In the genomic region with DNA sequence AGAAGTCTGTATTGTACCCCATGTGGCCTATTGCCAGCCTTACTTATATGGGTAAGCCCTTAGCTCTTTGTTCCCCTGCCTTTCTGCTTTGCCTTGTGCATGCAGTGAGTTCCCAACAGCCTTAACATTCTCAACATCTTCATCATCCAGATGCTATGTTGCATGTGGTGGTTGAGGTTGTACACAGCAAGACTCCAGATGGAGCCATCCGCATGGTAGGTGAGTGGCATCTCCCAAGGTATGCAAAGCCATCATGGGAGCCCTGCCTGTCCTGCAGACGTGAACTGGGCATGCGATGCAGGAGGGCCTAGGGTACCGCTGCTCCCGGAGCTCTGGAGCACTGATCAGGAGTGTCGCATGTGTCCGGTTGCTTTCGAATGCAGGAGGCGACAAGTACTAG, we compare ENCODE assay signal across 23 cellular contexts.
"Had no signal": no experiment of that assay in that cellular context is flagged by ENCODE, and none has a peak within 500 bp of the region (broad histone marks: within the 10 kb centered on the region; RNA-seq: fewer than 3 reads in every experiment).

No MANE protein-coding gene starts in this region.

- H3K4me1 Mint-ChIP-seq: endodermal cell, natural killer cell, neural crest cell had no signal

- H3K4me1 ChIP-seq: colonic mucosa, esophagus muscularis mucosa, heart right ventricle, left lung, parathyroid adenoma, stomach, thyroid gland, vagina had no signal

- ATAC-seq: heart right ventricle; left cardiac atrium; left lung; natural killer cell; sciatic nerve; stimulated activated effector memory CD8-positive, alpha-beta T cell treated with anti-CD3 and anti-CD28 coated beads, Interleukin-12 subunit alpha, Interleukin-12 subunit beta, amount 100 ng/mL, for 72 hours had no signal

- H3K27me3 ChIP-seq: colonic mucosa, esophagus muscularis mucosa, heart right ventricle, left lung, stomach, thyroid gland, vagina had no signal

- H3K79me2 ChIP-seq: parathyroid adenoma had no signal

- H3K9me3 ChIP-seq: colonic mucosa, esophagus muscularis mucosa, heart right ventricle, left lung, stomach, thyroid gland, vagina had no signal

- H3K27ac Mint-ChIP-seq: dendritic cell treated with granulocyte-macrophage colony-stimulating factor and Interleukin-4, amounts not matched to agents 40 ng/mL and 50 ng/mL, for 4 days; endodermal cell; natural killer cell; progenitor cell of endocrine pancreas; stimulated activated effector memory CD8-positive, alpha-beta T cell treated with anti-CD3 and anti-CD28 coated beads, Interleukin-12 subunit alpha, Interleukin-12 subunit beta, amount 100 ng/mL, for 72 hours had no signal

- H3K4me3 ChIP-seq: colonic mucosa, esophagus muscularis mucosa, heart right ventricle, left lung, stomach, thyroid gland, vagina had no signal

- H3K27ac ChIP-seq: colonic mucosa, esophagus muscularis mucosa, heart right ventricle, left lung, parathyroid adenoma, stomach, thyroid gland, vagina had no signal

- H3K9ac ChIP-seq: parathyroid adenoma had no signal

- H3K4me3 Mint-ChIP-seq: dendritic cell treated with granulocyte-macrophage colony-stimulating factor and Interleukin-4, amounts not matched to agents 40 ng/mL and 50 ng/mL, for 4 days; endodermal cell; natural killer cell; neural crest cell; stimulated activated effector memory CD8-positive, alpha-beta T cell treated with anti-CD3 and anti-CD28 coated beads, Interleukin-12 subunit alpha, Interleukin-12 subunit beta, amount 100 ng/mL, for 72 hours had no signal

- H3K9me3 Mint-ChIP-seq: dendritic cell treated with granulocyte-macrophage colony-stimulating factor and Interleukin-4, amounts not matched to agents 40 ng/mL and 50 ng/mL, for 4 days; endodermal cell; natural killer cell; neural crest cell; stimulated activated effector memory CD8-positive, alpha-beta T cell treated with anti-CD3 and anti-CD28 coated beads, Interleukin-12 subunit alpha, Interleukin-12 subunit beta, amount 100 ng/mL, for 72 hours had no signal

- H2AFZ ChIP-seq: parathyroid adenoma had no signal

- H3K27me3 Mint-ChIP-seq: dendritic cell treated with granulocyte-macrophage colony-stimulating factor and Interleukin-4, amounts not matched to agents 40 ng/mL and 50 ng/mL, for 4 days; progenitor cell of endocrine pancreas had no signal

- H3K36me3 Mint-ChIP-seq: natural killer cell had no signal

- DNase-seq: colonic mucosa; effector CD8-positive, alpha-beta T cell; endodermal cell; foreskin melanocyte; glutamatergic neuron; heart right ventricle; hippocampal formation; left cardiac atrium; left lung; natural killer cell; stimulated activated CD4-positive, alpha-beta T cell treated with anti-CD3 and anti-CD28 coated beads, Interleukin-2, amount 100 ng/mL, for 24 hours; stimulated activated CD4-positive, alpha-beta T cell treated with anti-CD3 and anti-CD28 coated beads, Interleukin-4, amount 100 ng/mL, for 24 hours; stimulated activated naive CD4-positive, alpha-beta T cell treated with Interleukin-2 at 50 U/mL for 16 hours; stomach; thyroid gland had no signal
